In the genomic region with DNA sequence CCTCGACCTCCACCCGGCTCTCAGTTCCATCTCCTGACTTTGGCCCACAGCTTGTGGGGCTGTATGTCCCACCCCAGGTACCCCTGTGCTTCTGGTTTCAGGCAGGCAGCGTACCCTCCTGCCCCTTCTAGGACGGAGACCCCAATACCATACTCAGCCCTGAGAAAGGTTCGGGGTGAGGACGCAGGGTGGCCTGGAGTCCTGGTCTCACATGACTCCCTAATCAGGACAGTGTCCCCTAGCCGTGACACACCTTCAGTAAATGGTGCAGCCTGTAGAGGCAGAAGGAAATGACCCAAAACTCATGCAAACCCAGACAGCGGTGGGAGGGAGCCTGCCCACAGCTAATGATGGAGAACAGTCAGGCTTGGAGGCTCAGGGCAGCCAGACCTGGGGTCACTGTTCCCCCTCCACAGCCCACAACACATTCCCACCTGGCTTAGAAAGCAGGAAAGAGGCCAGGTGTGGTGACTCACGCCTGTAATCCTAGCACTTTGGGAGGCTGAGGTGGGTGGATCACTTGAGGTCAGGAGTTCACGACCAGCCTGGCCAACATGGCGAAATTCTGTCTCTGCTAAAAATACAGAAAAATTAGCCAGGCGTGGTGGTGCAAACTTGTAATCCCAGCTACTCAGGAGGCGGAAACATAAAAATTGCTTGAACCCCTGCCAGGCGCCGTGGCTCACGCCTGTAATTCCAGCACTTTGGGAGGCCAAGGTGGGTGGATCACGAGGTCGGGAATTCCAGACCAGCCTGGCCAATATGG, we compare ENCODE assay signal across 12 cellular contexts. TPM values are rescaled to one million over a fixed set of nuclear protein-coding genes. Genes with fewer than 3 reads are reported as not detected.
A peak's percentile ranks its signal among the peaks of the same experiment; 100 is the strongest.
DNase-seq lines count a peak whose midpoint lies in the region; ATAC-seq, FAIRE-seq and TF ChIP-seq lines count a peak whose summit lies in the region.
"Had no signal": no experiment of that assay in that cellular context is flagged by ENCODE, and none has a peak within 500 bp of the region (broad histone marks: within the 10 kb centered on the region; RNA-seq: fewer than 3 reads in every experiment).

No MANE protein-coding gene starts in this region.

- no peak for DNase-seq in GM12891 (ENCODE audit: insufficient read length, low spot score)
- DNase-seq in NB4 (ENCODE audit: low read depth): peak; percentile 22
- peak; percentile 69 for DNase-seq in endodermal cell
- DNase-seq in Kasumi-1 (lab: John Stamatoyannopoulos, UW): no peak
- DNase-seq in NOMO-1 treated with DMSO at 0.1 percent for 48 hours (lab: John Stamatoyannopoulos, UW; ENCODE audit: unreplicated experiment): no peak
- no peak for DNase-seq in left lung
- DNase-seq in LoVo (ENCODE audit: low spot score): no peak
- DNase-seq: CD4-positive, alpha-beta memory T cell; effector CD4-positive, alpha-beta T cell; heart right ventricle; stimulated activated CD4-positive, alpha-beta T cell treated with anti-CD3 and anti-CD28 coated beads, Interleukin-4, amount 100 ng/mL, for 1 hour had no signal

- no peaks in the 10 kb centered on the region for H3K9me3 ChIP-seq in endodermal cell (ENCODE audit: control insufficient read depth, low read length)
- no peaks in the 10 kb centered on the region for H3K9me3 ChIP-seq in neutrophil
- H3K9me3 ChIP-seq in left lung: no peaks in the 10 kb centered on the region
- H3K9me3 ChIP-seq: heart right ventricle had no signal

- intact Hi-C loops in left lung (cut with DNase I): no loop called here

- H3K4me3 Mint-ChIP-seq in endodermal cell: peak overlapping the region; percentile 34
- H3K4me3 Mint-ChIP-seq: CD4-positive, alpha-beta memory T cell had no signal

- peak overlapping the region; percentile 94 for H3K27ac Mint-ChIP-seq in endodermal cell

- FAIRE-seq in GM12891 (lab: Jason Lieb, UNC): peak; percentile 67

- TF ChIP-seq POLR2A in GM12891 (IDR thresholded peaks at IDR 0.05; ENCODE audit: low read depth, low read length): no peak
- TF ChIP-seq POLR2A in NB4 (IDR thresholded peaks at IDR 0.05; ENCODE audit: extremely low read depth, insufficient read length): no peak

- H3K4me3 ChIP-seq in NB4 (ENCODE audit: low read depth, low read length): no peak overlapping the region
- H3K4me3 ChIP-seq in endodermal cell (ENCODE audit: low read length): no peak overlapping the region
- H3K4me3 ChIP-seq in neutrophil (ENCODE audit: low read depth in 1 of 2, low read length in 1 of 2): no peak overlapping the region
- H3K4me3 ChIP-seq in left lung: no peak overlapping the region
- H3K4me3 ChIP-seq: heart right ventricle had no signal

- WGBS in endodermal cell (ENCODE audit: insufficient coverage in 1 of 2, insufficient read length in 1 of 2), 2 experiments: 90 to 95% methylated on average over 15 to 18 of the region's 18 CpGs

- H3K27me3 ChIP-seq in endodermal cell (ENCODE audit: control insufficient read depth, insufficient read depth, low read length, poor library complexity, severe bottlenecking) (no peaks in the 10 kb centered on the region), neutrophil (no peaks in the 10 kb centered on the region), left lung (no peaks in the 10 kb centered on the region)
- H3K27me3 ChIP-seq: heart right ventricle had no signal

- no peaks in the 10 kb centered on the region for H3K27me3 Mint-ChIP-seq in endodermal cell (ENCODE audit: insufficient read depth)
- H3K27me3 Mint-ChIP-seq: CD4-positive, alpha-beta memory T cell had no signal

- H3K36me3 ChIP-seq in endodermal cell (ENCODE audit: control insufficient read depth, insufficient read depth, low read length): no peaks in the 10 kb centered on the region
- H3K36me3 ChIP-seq in neutrophil: no peaks in the 10 kb centered on the region
- no peaks in the 10 kb centered on the region for H3K36me3 ChIP-seq in left lung
- H3K36me3 ChIP-seq: heart right ventricle had no signal

- H3K36me3 Mint-ChIP-seq in endodermal cell (ENCODE audit: low read depth): no peaks in the 10 kb centered on the region
- H3K36me3 Mint-ChIP-seq: CD4-positive, alpha-beta memory T cell had no signal

- H3K27ac ChIP-seq in endodermal cell (ENCODE audit: low read depth, low read length) (no peak overlapping the region), neutrophil (peak overlapping the region; percentile 5), left lung (no peak overlapping the region)
- H3K27ac ChIP-seq: heart right ventricle had no signal

- TF ChIP-seq CTCF in NB4 (IDR thresholded peaks at IDR 0.05; ENCODE audit: low read depth, low read length): no peak
- TF ChIP-seq CTCF in endodermal cell (conservative IDR thresholded peaks at IDR 0.05): no peak
- no peak for TF ChIP-seq CTCF in neutrophil (IDR thresholded peaks at IDR 0.05)
- TF ChIP-seq CTCF in left lung (IDR thresholded peaks at IDR 0.05): no peak

- no peaks in the 10 kb centered on the region for H3K9me3 Mint-ChIP-seq in endodermal cell
- H3K9me3 Mint-ChIP-seq: CD4-positive, alpha-beta memory T cell had no signal

- no peak overlapping the region for H3K9ac ChIP-seq in endodermal cell (ENCODE audit: extremely low read depth, low read length, poor library complexity, severe bottlenecking)

- H3K4me1 ChIP-seq in endodermal cell (ENCODE audit: control insufficient read depth, insufficient read depth, low read length) (peaks cover 12% of the 10 kb centered on the region), neutrophil (ENCODE audit: control insufficient read depth in 1 of 2, insufficient read depth in 1 of 2, low read depth in 1 of 2, low read length in 1 of 2) (peaks cover 11 to 25% of the 10 kb centered on the region in 2 experiments), left lung (peaks cover 10 to 32% of the 10 kb centered on the region in 2 donors)

- peaks cover 39% of the 10 kb centered on the region for H3K4me1 Mint-ChIP-seq in endodermal cell

- no peak for ATAC-seq in left lung
- ATAC-seq: heart right ventricle had no signal

TF ChIP-seq in GM12891, 5 proteins besides CTCF, POLR2A, EP300 and RAD21:
- TF ChIP-seq POLR2AphosphoS5 (IDR thresholded peaks at IDR 0.05; ENCODE audit: low read depth, low read length): no peak
- no peak for TF ChIP-seq TAF1 (IDR thresholded peaks at IDR 0.05; ENCODE audit: low read depth, low read length)
- no peak for TF ChIP-seq SPI1 (IDR thresholded peaks at IDR 0.05; ENCODE audit: low read depth, low read length)
- TF ChIP-seq POU2F2 (IDR thresholded peaks at IDR 0.05; ENCODE audit: low read depth, low read length): no peak
- no peak for TF ChIP-seq PAX5 (IDR thresholded peaks at IDR 0.05; ENCODE audit: insufficient read depth, low read length, severe bottlenecking)
TF ChIP-seq in GM12891: peak in this region for 0.

RNA-seq across cellular contexts. Expression of a gene that starts 8.8 kb away (rescaled TPM):
- 367 TPM for polyA plus RNA-seq in GM12891 (2012; ENCODE audit: low read depth, missing spikeins)
- total RNA-seq in endodermal cell (1,000 to 10,000 TPM; 1,306 to 1,595 TPM), left lung (100 to 1,000 TPM in 1 of 2 donors, 10 to 100 TPM in 1; 75.1 to 137 TPM)
- 1,230 TPM for polyA plus RNA-seq in endodermal cell (2013, experiment 1 of 2)
- polyA plus RNA-seq in endodermal cell (2013, experiment 2 of 2): 1,159 TPM

RNA-seq across cellular contexts. Expression of a gene that starts 21.0 kb away (rescaled TPM):
- 14.2 TPM for polyA plus RNA-seq in GM12891 (2012; ENCODE audit: low read depth, missing spikeins)
- total RNA-seq in endodermal cell: 1 to 10 TPM; 7.2 to 7.9 TPM
- polyA plus RNA-seq in endodermal cell (2013, experiment 1 of 2): 16.4 TPM
- polyA plus RNA-seq in endodermal cell (2013, experiment 2 of 2): 14.3 TPM
- total RNA-seq in left lung: 10 to 100 TPM; 35.7 to 38.9 TPM

Comparison
In these comparisons a context has a peak if more than half of its experiments do, and no peak if none do; other contexts are left out.
1. DNase-seq: peak in NB4 (single experiment) and endodermal cell (single experiment); none in GM12891 (single experiment), Kasumi-1 (0 of 2), NOMO-1 treated with DMSO at 0.1 percent for 48 hours (single experiment), left lung (0 of 2) and LoVo (single experiment).
2. RNA of a gene that starts 8.8 kb away (total RNA-seq): 1,306 to 1,595 TPM in endodermal cell; 75.1 to 137 TPM in left lung; every median in the first group is over 4 times any median in the second.
3. RNA of a gene that starts 21.0 kb away (total RNA-seq): 35.7 to 38.9 TPM in left lung; 7.2 to 7.9 TPM in endodermal cell; every median in the first group is over 4 times any median in the second.